ENCODE assay signal across 8 cellular contexts in the genomic region with DNA sequence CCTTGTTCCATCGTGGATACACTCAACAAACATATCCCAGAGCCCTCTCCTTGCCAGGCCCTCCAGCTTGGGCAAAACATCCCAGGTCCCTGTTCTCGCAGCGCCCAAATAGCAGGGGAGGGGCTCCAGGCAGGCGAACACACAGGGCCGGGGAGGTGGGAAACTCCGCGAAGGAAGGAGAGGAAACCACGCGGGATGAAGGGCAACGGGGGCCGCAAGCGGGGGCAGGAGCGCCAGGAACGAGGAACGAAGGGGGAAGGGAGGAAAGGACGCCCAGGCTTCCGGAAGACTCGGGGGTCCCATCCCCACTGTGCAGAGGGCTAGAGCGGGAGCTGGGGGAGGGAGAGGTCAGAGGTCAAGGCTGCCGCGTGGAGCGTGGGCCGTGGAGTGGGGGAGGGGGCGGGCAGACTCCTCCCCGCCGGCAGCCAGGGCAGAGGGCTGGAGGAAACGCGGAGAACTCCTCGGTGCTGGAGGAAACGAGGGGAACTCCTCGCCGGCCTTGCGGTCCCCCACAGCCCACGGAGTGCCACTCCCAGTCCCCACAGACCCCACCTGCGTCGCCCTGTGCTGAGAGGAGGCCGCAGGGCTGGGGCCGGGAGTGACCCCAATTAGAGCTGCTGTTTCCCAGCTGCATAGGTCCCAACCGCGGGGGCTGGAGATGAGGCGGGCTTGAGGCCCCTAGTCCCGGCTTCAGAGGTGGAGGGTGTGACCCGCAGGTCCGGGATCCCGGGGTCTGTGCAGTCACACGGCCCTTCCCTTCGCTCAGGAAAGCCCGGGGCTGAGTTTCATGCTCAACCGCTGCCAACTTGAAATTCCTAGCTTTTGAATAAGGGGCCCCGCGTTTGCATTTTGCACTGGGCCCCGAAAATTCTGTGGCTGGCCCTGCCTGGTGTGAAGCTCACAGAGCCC. TPM values are rescaled to one million over a fixed set of nuclear protein-coding genes. Genes with fewer than 3 reads are reported as not detected.
A peak's percentile ranks its signal among the peaks of the same experiment; 100 is the strongest.
DNase-seq lines count a peak whose midpoint lies in the region; ATAC-seq and TF ChIP-seq lines count a peak whose summit lies in the region.

No MANE protein-coding gene starts in this region.

- H3K27me3 ChIP-seq in effector memory CD4-positive, alpha-beta T cell (replicated peaks; ENCODE audit: control insufficient read depth, insufficient read depth, low read length, poor library complexity, severe bottlenecking): no peaks in the 10 kb centered on the region
- H3K27me3 ChIP-seq in neutrophil (no peaks in the 10 kb centered on the region), vagina (no peaks in the 10 kb centered on the region)

- no peaks in the 10 kb centered on the region for H3K9me3 ChIP-seq in HEK293 (ENCODE audit: control insufficient read depth, insufficient read depth, low read depth, low read length)
- H3K9me3 ChIP-seq in effector memory CD4-positive, alpha-beta T cell (ENCODE audit: control insufficient read depth, low read length): no peaks in the 10 kb centered on the region
- H3K9me3 ChIP-seq in neutrophil: no peaks in the 10 kb centered on the region
- no peaks in the 10 kb centered on the region for H3K9me3 ChIP-seq in vagina

- no peak for TF ChIP-seq CTCF in HEK293 (tag by site-specific recombination; IDR thresholded peaks at IDR 0.05)
- no peak for TF ChIP-seq CTCF in neutrophil (IDR thresholded peaks at IDR 0.05)
- no peak for TF ChIP-seq CTCF in vagina (IDR thresholded peaks at IDR 0.05)

- peak; percentile 65 to 74 (median 69) for DNase-seq in effector memory CD4-positive, alpha-beta T cell
- no peak for DNase-seq in vagina (ENCODE audit: extremely low spot score in 2 of 2)
- no peak for DNase-seq in DMS79 (lab: John Stamatoyannopoulos, UW)
- no peak for DNase-seq in islet precursor cell

- ATAC-seq in activated CD4-positive, CD25-positive, alpha-beta regulatory T cell treated with anti-CD3 and anti-CD28 coated beads, Interleukin-2, amount 50 U/mL, for 24 hours: peak; percentile 7 to 11
- no peak for ATAC-seq in HG03457 (IDR thresholded peaks at IDR 0.05; ENCODE audit: unreplicated experiment)

- POLR2A ChIA-PET in HEK293 (lab: Yijun Ruan, JAX): no interaction called here

- intact Hi-C loops in vagina (cut with DNase I): loop anchor here (5.0 to 10.0 kb wide), 3 partner anchors 92 to 805 kb away; no protein-coding TSS in a partner anchor

- H3K4me3 ChIP-seq in HEK293 (ENCODE audit: low read depth, low read length) (no peak overlapping the region), neutrophil (ENCODE audit: low read depth in 1 of 2, low read length in 1 of 2) (peak overlapping the region; percentile 61 to 68), vagina (peak overlapping the region; percentile 40 to 45)
- peak overlapping the region; percentile 30 for H3K4me3 ChIP-seq in effector memory CD4-positive, alpha-beta T cell (ENCODE audit: insufficient read depth, low read depth, low read length, poor library complexity, severe bottlenecking)

- H3K4me1 ChIP-seq in HEK293 (ENCODE audit: control insufficient read depth, insufficient read depth, low read length): no peaks in the 10 kb centered on the region; the same call in 1 of the 2 replicates
- H3K4me1 ChIP-seq in effector memory CD4-positive, alpha-beta T cell (ENCODE audit: control insufficient read depth, insufficient read depth, low read length, poor library complexity, severe bottlenecking): peaks cover 41% of the 10 kb centered on the region
- H3K4me1 ChIP-seq in neutrophil (ENCODE audit: control insufficient read depth in 1 of 2, insufficient read depth in 1 of 2, low read depth in 1 of 2, low read length in 1 of 2): peaks cover 61 to 63% of the 10 kb centered on the region in 2 experiments
- H3K4me1 ChIP-seq in vagina: peaks cover 46% of the 10 kb centered on the region

- CTCF ChIA-PET in HEK293 (lab: Yijun Ruan, JAX): interaction anchor here (0.9 to 2.4 kb wide), 3 partner anchors 8 to 109 kb away, joined by 5 to 7 read pairs (median 7); no protein-coding TSS in a partner anchor

- peaks cover 0 to 30% of the 10 kb centered on the region in 2 experiments; a peak in 1 of 3 replicates for H3K36me3 ChIP-seq in HEK293 (ENCODE audit: control insufficient read depth in 2 of 2, insufficient read depth in 1 of 2, low read length in 2 of 2)
- peaks cover 18% of the 10 kb centered on the region for H3K36me3 ChIP-seq in effector memory CD4-positive, alpha-beta T cell (ENCODE audit: control insufficient read depth, insufficient read depth, low read length)
- H3K36me3 ChIP-seq in neutrophil: peaks cover 22% of the 10 kb centered on the region
- no peaks in the 10 kb centered on the region for H3K36me3 ChIP-seq in vagina

- TF ChIP-seq POLR2A in vagina (IDR thresholded peaks at IDR 0.05): no peak

- H3K27ac ChIP-seq in HEK293 (ENCODE audit: extremely low read depth, low read depth, low read length) (no peak overlapping the region; the same call in 1 of the 2 replicates), neutrophil (peak overlapping the region; percentile 52), vagina (peak overlapping the region; percentile 76)
- H3K27ac ChIP-seq in effector memory CD4-positive, alpha-beta T cell (ENCODE audit: insufficient read depth, low read length, poor library complexity, severe bottlenecking): peak overlapping the region; percentile 71

TF ChIP-seq in HEK293, 187 proteins besides CTCF, POLR2A, EP300 and RAD21 (continues in another document):
- TF ChIP-seq, protein P1, sequence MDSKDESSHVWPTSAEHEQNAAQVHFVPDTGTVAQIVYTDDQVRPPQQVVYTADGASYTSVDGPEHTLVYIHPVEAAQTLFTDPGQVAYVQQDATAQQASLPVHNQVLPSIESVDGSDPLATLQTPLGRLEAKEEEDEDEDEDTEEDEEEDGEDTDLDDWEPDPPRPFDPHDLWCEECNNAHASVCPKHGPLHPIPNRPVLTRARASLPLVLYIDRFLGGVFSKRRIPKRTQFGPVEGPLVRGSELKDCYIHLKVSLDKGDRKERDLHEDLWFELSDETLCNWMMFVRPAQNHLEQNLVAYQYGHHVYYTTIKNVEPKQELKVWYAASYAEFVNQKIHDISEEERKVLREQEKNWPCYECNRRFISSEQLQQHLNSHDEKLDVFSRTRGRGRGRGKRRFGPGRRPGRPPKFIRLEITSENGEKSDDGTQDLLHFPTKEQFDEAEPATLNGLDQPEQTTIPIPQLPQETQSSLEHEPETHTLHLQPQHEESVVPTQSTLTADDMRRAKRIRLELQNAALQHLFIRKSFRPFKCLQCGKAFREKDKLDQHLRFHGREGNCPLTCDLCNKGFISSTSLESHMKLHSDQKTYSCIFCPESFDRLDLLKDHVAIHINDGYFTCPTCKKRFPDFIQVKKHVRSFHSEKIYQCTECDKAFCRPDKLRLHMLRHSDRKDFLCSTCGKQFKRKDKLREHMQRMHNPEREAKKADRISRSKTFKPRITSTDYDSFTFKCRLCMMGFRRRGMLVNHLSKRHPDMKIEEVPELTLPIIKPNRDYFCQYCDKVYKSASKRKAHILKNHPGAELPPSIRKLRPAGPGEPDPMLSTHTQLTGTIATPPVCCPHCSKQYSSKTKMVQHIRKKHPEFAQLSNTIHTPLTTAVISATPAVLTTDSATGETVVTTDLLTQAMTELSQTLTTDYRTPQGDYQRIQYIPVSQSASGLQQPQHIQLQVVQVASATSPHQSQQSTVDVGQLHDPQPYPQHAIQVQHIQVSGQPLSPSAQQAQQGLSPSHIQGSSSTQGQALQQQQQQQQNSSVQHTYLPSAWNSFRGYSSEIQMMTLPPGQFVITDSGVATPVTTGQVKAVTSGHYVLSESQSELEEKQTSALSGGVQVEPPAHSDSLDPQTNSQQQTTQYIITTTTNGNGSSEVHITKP (tag by site-specific recombination; IDR thresholded peaks at IDR 0.05): no peak
- peak; percentile 73 for TF ChIP-seq ZFHX2 (tag by site-specific recombination; conservative IDR thresholded peaks at IDR 0.05)
- TF ChIP-seq ZNF76 (tag by site-specific recombination; IDR thresholded peaks at IDR 0.05; ENCODE audit: borderline replicate concordance, low read depth): peak; percentile 7; the same call in 1 of the 2 replicates
- no peak for TF ChIP-seq REPIN1 (tag by site-specific recombination; IDR thresholded peaks at IDR 0.05; ENCODE audit: low read depth)
- 0 out of 2 replicates have a peak, but pooled peaks have one; percentile 13 for TF ChIP-seq ZNF777 (tag by site-specific recombination; IDR thresholded peaks at IDR 0.05; ENCODE audit: borderline replicate concordance)
- TF ChIP-seq, protein P2, sequence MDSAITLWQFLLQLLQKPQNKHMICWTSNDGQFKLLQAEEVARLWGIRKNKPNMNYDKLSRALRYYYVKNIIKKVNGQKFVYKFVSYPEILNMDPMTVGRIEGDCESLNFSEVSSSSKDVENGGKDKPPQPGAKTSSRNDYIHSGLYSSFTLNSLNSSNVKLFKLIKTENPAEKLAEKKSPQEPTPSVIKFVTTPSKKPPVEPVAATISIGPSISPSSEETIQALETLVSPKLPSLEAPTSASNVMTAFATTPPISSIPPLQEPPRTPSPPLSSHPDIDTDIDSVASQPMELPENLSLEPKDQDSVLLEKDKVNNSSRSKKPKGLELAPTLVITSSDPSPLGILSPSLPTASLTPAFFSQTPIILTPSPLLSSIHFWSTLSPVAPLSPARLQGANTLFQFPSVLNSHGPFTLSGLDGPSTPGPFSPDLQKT (IDR thresholded peaks at IDR 0.05; ENCODE audit: borderline replicate concordance, low read depth, low read length): no peak
- TF ChIP-seq ZNF548 (tag by site-specific recombination; IDR thresholded peaks at IDR 0.05): no peak
- peak; percentile 69 for TF ChIP-seq EGR2 (tag by site-specific recombination; IDR thresholded peaks at IDR 0.05; ENCODE audit: low read depth)
- TF ChIP-seq ZNF350 (tag by site-specific recombination; IDR thresholded peaks at IDR 0.05): no peak
- peak; percentile 12; the same call in 1 of the 2 replicates for TF ChIP-seq GLIS2 (tag by site-specific recombination; IDR thresholded peaks at IDR 0.05)
- TF ChIP-seq GLI2 (tag by site-specific recombination; IDR thresholded peaks at IDR 0.05; ENCODE audit: borderline replicate concordance, low read depth): no peak
- TF ChIP-seq GLIS1 (tag by site-specific recombination; IDR thresholded peaks at IDR 0.05): no peak
- TF ChIP-seq, protein P3, sequence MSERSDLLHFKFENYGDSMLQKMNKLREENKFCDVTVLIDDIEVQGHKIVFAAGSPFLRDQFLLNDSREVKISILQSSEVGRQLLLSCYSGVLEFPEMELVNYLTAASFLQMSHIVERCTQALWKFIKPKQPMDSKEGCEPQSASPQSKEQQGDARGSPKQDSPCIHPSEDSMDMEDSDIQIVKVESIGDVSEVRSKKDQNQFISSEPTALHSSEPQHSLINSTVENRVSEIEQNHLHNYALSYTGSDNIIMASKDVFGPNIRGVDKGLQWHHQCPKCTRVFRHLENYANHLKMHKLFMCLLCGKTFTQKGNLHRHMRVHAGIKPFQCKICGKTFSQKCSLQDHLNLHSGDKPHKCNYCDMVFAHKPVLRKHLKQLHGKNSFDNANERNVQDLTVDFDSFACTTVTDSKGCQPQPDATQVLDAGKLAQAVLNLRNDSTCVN (tag by site-specific recombination; optimal IDR thresholded peaks at IDR 0.05): peak; percentile 17
- no peak for TF ChIP-seq ZXDB (tag by site-specific recombination; IDR thresholded peaks at IDR 0.05)

RNA-seq across cellular contexts. Expression of a gene that starts 1.2 kb away (rescaled TPM):
- 24.8 TPM for total RNA-seq in vagina

RNA-seq across cellular contexts. Expression of a gene that starts 38.9 kb away (rescaled TPM):
- 21.1 TPM for total RNA-seq in vagina

Comparison
In these comparisons a context has a peak if more than half of its experiments do, and no peak if none do; other contexts are left out.
1. DNase-seq: peak in effector memory CD4-positive, alpha-beta T cell (3 of 3); none in vagina (0 of 2), DMS79 (single experiment) and islet precursor cell (single experiment).